Comparison of ENCODE assay signal across 2 cellular contexts in genomic region chr2:226336283-226336682, GRCh38.
TF ChIP-seq lines count a peak whose summit lies in the region.

No MANE protein-coding gene starts in this region.

TF ChIP-seq in SK-N-SH, 30 proteins besides CTCF, POLR2A, EP300 and RAD21 (continued from another document):
- TF ChIP-seq CHD2 (IDR thresholded peaks at IDR 0.05; ENCODE audit: low read length, partially characterized antibody): no peak
- peak; percentile 14; the same call in 1 of the 2 replicates for TF ChIP-seq FOSL2 (IDR thresholded peaks at IDR 0.05; ENCODE audit: borderline replicate concordance, low read depth)
- no peak for TF ChIP-seq TCF12 (IDR thresholded peaks at IDR 0.05)

TF ChIP-seq in SK-N-SH treated with all-trans-retinoic acid at 6 μM for 48 hours, 23 proteins besides CTCF, POLR2A, EP300 and RAD21 (continued from another document):
- TF ChIP-seq, protein P1, sequence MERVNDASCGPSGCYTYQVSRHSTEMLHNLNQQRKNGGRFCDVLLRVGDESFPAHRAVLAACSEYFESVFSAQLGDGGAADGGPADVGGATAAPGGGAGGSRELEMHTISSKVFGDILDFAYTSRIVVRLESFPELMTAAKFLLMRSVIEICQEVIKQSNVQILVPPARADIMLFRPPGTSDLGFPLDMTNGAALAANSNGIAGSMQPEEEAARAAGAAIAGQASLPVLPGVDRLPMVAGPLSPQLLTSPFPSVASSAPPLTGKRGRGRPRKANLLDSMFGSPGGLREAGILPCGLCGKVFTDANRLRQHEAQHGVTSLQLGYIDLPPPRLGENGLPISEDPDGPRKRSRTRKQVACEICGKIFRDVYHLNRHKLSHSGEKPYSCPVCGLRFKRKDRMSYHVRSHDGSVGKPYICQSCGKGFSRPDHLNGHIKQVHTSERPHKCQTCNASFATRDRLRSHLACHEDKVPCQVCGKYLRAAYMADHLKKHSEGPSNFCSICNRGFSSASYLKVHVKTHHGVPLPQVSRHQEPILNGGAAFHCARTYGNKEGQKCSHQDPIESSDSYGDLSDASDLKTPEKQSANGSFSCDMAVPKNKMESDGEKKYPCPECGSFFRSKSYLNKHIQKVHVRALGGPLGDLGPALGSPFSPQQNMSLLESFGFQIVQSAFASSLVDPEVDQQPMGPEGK (CRISPR knock-in tag; IDR thresholded peaks at IDR 0.05; ENCODE audit: borderline replicate concordance): no peak
- TF ChIP-seq ZFP30 (CRISPR knock-in tag; IDR thresholded peaks at IDR 0.05): no peak
- TF ChIP-seq ISL1 (CRISPR knock-in tag; IDR thresholded peaks at IDR 0.05): no peak
- TF ChIP-seq TOX (CRISPR knock-in tag; IDR thresholded peaks at IDR 0.05; ENCODE audit: borderline replicate concordance): no peak
- TF ChIP-seq ZC3H10 (CRISPR knock-in tag; IDR thresholded peaks at IDR 0.05): no peak
- TF ChIP-seq, protein P2, sequence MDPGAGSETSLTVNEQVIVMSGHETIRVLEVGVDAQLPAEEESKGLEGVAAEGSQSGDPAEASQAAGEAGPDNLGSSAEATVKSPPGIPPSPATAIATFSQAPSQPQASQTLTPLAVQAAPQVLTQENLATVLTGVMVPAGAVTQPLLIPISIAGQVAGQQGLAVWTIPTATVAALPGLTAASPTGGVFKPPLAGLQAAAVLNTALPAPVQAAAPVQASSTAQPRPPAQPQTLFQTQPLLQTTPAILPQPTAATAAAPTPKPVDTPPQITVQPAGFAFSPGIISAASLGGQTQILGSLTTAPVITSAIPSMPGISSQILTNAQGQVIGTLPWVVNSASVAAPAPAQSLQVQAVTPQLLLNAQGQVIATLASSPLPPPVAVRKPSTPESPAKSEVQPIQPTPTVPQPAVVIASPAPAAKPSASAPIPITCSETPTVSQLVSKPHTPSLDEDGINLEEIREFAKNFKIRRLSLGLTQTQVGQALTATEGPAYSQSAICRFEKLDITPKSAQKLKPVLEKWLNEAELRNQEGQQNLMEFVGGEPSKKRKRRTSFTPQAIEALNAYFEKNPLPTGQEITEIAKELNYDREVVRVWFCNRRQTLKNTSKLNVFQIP (CRISPR knock-in tag; IDR thresholded peaks at IDR 0.05; ENCODE audit: borderline replicate concordance, low read depth): no peak
- TF ChIP-seq SNAI2 (CRISPR knock-in tag; IDR thresholded peaks at IDR 0.05): no peak
- no peak for TF ChIP-seq TSHZ2 (CRISPR knock-in tag; IDR thresholded peaks at IDR 0.05)
- TF ChIP-seq, protein P3, sequence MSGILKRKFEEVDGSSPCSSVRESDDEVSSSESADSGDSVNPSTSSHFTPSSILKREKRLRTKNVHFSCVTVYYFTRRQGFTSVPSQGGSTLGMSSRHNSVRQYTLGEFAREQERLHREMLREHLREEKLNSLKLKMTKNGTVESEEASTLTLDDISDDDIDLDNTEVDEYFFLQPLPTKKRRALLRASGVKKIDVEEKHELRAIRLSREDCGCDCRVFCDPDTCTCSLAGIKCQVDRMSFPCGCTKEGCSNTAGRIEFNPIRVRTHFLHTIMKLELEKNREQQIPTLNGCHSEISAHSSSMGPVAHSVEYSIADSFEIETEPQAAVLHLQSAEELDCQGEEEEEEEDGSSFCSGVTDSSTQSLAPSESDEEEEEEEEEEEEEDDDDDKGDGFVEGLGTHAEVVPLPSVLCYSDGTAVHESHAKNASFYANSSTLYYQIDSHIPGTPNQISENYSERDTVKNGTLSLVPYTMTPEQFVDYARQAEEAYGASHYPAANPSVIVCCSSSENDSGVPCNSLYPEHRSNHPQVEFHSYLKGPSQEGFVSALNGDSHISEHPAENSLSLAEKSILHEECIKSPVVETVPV (CRISPR knock-in tag; IDR thresholded peaks at IDR 0.05): no peak
- no peak for TF ChIP-seq ZNF8 (CRISPR knock-in tag; IDR thresholded peaks at IDR 0.05)
- TF ChIP-seq ZNF565 (CRISPR knock-in tag; conservative IDR thresholded peaks at IDR 0.05; ENCODE audit: low read depth): no peak
- no peak for TF ChIP-seq CREB5 (CRISPR knock-in tag; IDR thresholded peaks at IDR 0.05; ENCODE audit: low read depth)
- no peak for TF ChIP-seq GLIS3 (CRISPR knock-in tag; IDR thresholded peaks at IDR 0.05)
- TF ChIP-seq ESRRG (CRISPR knock-in tag; IDR thresholded peaks at IDR 0.05): no peak
TF ChIP-seq in SK-N-SH treated with all-trans-retinoic acid at 6 μM for 48 hours: peak in this region for 0.
